ENCODE assay signal across 10 cellular contexts in genomic region chr10:72328829-72329204, GRCh38. TPM values are rescaled to one million over a fixed set of nuclear protein-coding genes. Genes with fewer than 3 reads are reported as not detected.
DNase-seq lines count a peak whose midpoint lies in the region; ATAC-seq and TF ChIP-seq lines count a peak whose summit lies in the region.
"Had no signal": no experiment of that assay in that cellular context is flagged by ENCODE, and none has a peak within 500 bp of the region (broad histone marks: within the 10 kb centered on the region; RNA-seq: fewer than 3 reads in every experiment).

No MANE protein-coding gene starts in this region.

- H2AFZ ChIP-seq in trophoblast cell (ENCODE audit: insufficient read depth, low read length, poor library complexity), result no peak overlapping the region

- no peak overlapping the region for H3K4ac ChIP-seq in trophoblast cell (ENCODE audit: low read depth, low read length)

- no peaks in the 10 kb centered on the region for H3K27me3 ChIP-seq in Panc1 (ENCODE audit: control insufficient read depth, insufficient read depth, low read length)
- H3K27me3 ChIP-seq in trophoblast cell (ENCODE audit: insufficient read depth, low read length), result no peaks in the 10 kb centered on the region

- POLR2A ChIA-PET in Panc1 (lab: Charles Lee), result interaction anchor here (0.6 kb wide), 1 partner anchor 91 kb away, joined by 3 read pairs; no protein-coding TSS in a partner anchor

- H3K4me3 ChIP-seq in Panc1 (ENCODE audit: low read depth in 2 of 2, low read length in 2 of 2) (no peak overlapping the region), trophoblast cell (ENCODE audit: low read depth, low read length) (no peak overlapping the region)

- peaks cover 23% of the 10 kb centered on the region for H3K79me1 ChIP-seq in trophoblast cell (ENCODE audit: low read length)

- no peaks in the 10 kb centered on the region for H3K9me3 Mint-ChIP-seq in dendritic cell treated with granulocyte-macrophage colony-stimulating factor and Interleukin-4, amounts not matched to agents 40 ng/mL and 50 ng/mL, for 4 days

- peak; percentile 43 for DNase-seq in GDM1 (lab: John Stamatoyannopoulos, UW)
- DNase-seq in Panc1 (ENCODE audit: low read depth, low spot score), result no peak
- no peak for DNase-seq in trophoblast cell
- no peak for DNase-seq in posterior vena cava (ENCODE audit: low spot score)
- no peak for DNase-seq in inferior parietal cortex (ENCODE audit: extremely low spot score)
- DNase-seq: central memory CD4-positive, alpha-beta T cell; NCI-H446 treated with DMSO at 0.1 percent for 48 hours had no signal

- H4K12ac ChIP-seq in trophoblast cell (ENCODE audit: low read depth, low read length), result no peak overlapping the region

- H2BK12ac ChIP-seq in trophoblast cell (ENCODE audit: low read length), result peak overlapping the region; percentile 17

- H3K9ac ChIP-seq in trophoblast cell (ENCODE audit: low read length), result no peak overlapping the region

- peak overlapping the region; percentile 41 for H4K91ac ChIP-seq in trophoblast cell (ENCODE audit: low read depth, low read length)

- no peak overlapping the region for H3K4me2 ChIP-seq in trophoblast cell (ENCODE audit: low read length)

- H2BK120ac ChIP-seq in trophoblast cell (ENCODE audit: insufficient read depth, low read length, poor library complexity), result no peak overlapping the region

- peak; percentile 13; the same call in 1 of the 2 replicates for ATAC-seq in Panc1
- ATAC-seq in HG02759 (IDR thresholded peaks at IDR 0.05; ENCODE audit: unreplicated experiment), result no peak
- no peak for ATAC-seq in GM21447 (IDR thresholded peaks at IDR 0.05; ENCODE audit: unreplicated experiment)

- in situ Hi-C loops in Panc1 (cut with HindIII; ENCODE audit: low pct_unique_long_range_greater_than_20kb, low sequenced_read_pairs), result no loop called here

- no peaks in the 10 kb centered on the region for H3K36me3 ChIP-seq in Panc1 (ENCODE audit: control insufficient read depth, insufficient read depth, low read length)
- H3K36me3 ChIP-seq in trophoblast cell (ENCODE audit: control insufficient read depth in 1 of 2, insufficient read depth in 2 of 2, low read length in 2 of 2), result peaks cover 4 to 6% of the 10 kb centered on the region in 2 experiments

- peaks cover 87% of the 10 kb centered on the region for H3K4me1 Mint-ChIP-seq in dendritic cell treated with granulocyte-macrophage colony-stimulating factor and Interleukin-4, amounts not matched to agents 40 ng/mL and 50 ng/mL, for 4 days (ENCODE audit: low read depth)

- no CpG with 5 or more reads among the region's 5 CpGs for WGBS in trophoblast cell (ENCODE audit: extremely low coverage, insufficient coverage, insufficient read length)

- H3K4me3 Mint-ChIP-seq in dendritic cell treated with granulocyte-macrophage colony-stimulating factor and Interleukin-4, amounts not matched to agents 40 ng/mL and 50 ng/mL, for 4 days, result no peak overlapping the region

- H3K23ac ChIP-seq in trophoblast cell (ENCODE audit: low read length), result no peak overlapping the region

- peaks cover 68% of the 10 kb centered on the region for H3K4me1 ChIP-seq in Panc1 (ENCODE audit: control insufficient read depth, insufficient read depth, low read length)
- H3K4me1 ChIP-seq in trophoblast cell (ENCODE audit: control insufficient read depth in 1 of 2, insufficient read depth in 2 of 2, low read length in 2 of 2), result peaks cover 23 to 33% of the 10 kb centered on the region in 2 experiments

- CTCF ChIA-PET in Panc1 (lab: Charles Lee), result interaction anchor here (0.6 to 1.7 kb wide), 6 partner anchors 55 to 432 kb away, joined by 3 to 8 read pairs (median 4); partner anchors contain the start of gene DDIT4

- H4K8ac ChIP-seq in trophoblast cell (ENCODE audit: low read depth, low read length), result no peak overlapping the region

- no peak overlapping the region for H2BK5ac ChIP-seq in trophoblast cell (ENCODE audit: low read depth, low read length, poor library complexity)

- H3K27ac ChIP-seq in Panc1 (ENCODE audit: low read length) (peak overlapping the region; percentile 89), trophoblast cell (ENCODE audit: low read depth, low read length) (no peak overlapping the region)

- H3K36me3 Mint-ChIP-seq in dendritic cell treated with granulocyte-macrophage colony-stimulating factor and Interleukin-4, amounts not matched to agents 40 ng/mL and 50 ng/mL, for 4 days (ENCODE audit: low read depth), result peaks cover 8% of the 10 kb centered on the region

- peak overlapping the region; percentile 89 for H3K27ac Mint-ChIP-seq in dendritic cell treated with granulocyte-macrophage colony-stimulating factor and Interleukin-4, amounts not matched to agents 40 ng/mL and 50 ng/mL, for 4 days

- TF ChIP-seq CTCF in Panc1 (IDR thresholded peaks at IDR 0.05), result no peak

- H3K27me3 Mint-ChIP-seq in dendritic cell treated with granulocyte-macrophage colony-stimulating factor and Interleukin-4, amounts not matched to agents 40 ng/mL and 50 ng/mL, for 4 days, result peaks cover 15% of the 10 kb centered on the region

- no peak overlapping the region for H3K14ac ChIP-seq in trophoblast cell (ENCODE audit: low read length)

- H3K18ac ChIP-seq in trophoblast cell (ENCODE audit: low read length), result no peak overlapping the region

- BruUV-seq in Panc1 (replicated peaks; lab: Mats Ljungman, UMichigan), result no TSS peak

- peaks cover 2% of the 10 kb centered on the region for H3K79me2 ChIP-seq in trophoblast cell (ENCODE audit: control insufficient read depth, insufficient read depth, low read length, poor library complexity)

- H2AK5ac ChIP-seq in trophoblast cell (ENCODE audit: low read length), result no peak overlapping the region

- intact Hi-C loops in Panc1 (cut with micrococcal nuclease; ENCODE audit: unreplicated experiment), result loop anchor here (2.0 kb wide), 1 partner anchor 52 kb away; no protein-coding TSS in a partner anchor
- intact Hi-C loops in dendritic cell treated with granulocyte-macrophage colony-stimulating factor and Interleukin-4, amounts not matched to agents 40 ng/mL and 50 ng/mL, for 4 days (cut with micrococcal nuclease), result no loop called here
- intact Hi-C loops in posterior vena cava (cut with DNase I), result loop anchor here in 1 of 2 donors (10.0 kb wide), 1 partner anchor 204 kb away; no protein-coding TSS in a partner anchor

- H3K9me3 ChIP-seq in Panc1 (ENCODE audit: control insufficient read depth, insufficient read depth, low read depth, low read length), result no peaks in the 10 kb centered on the region
- H3K9me3 ChIP-seq in trophoblast cell (ENCODE audit: insufficient read depth, low read depth, low read length), result no peaks in the 10 kb centered on the region

RNA-seq across cellular contexts. Expression of gene DNAJB12, which starts 25.9 kb away (rescaled TPM):
- total RNA-seq in Panc1 (2021; ENCODE audit: unreplicated experiment) (51.0 TPM), posterior vena cava (10 to 100 TPM; 25.3 to 26.4 TPM)
- polyA plus RNA-seq in Panc1 (2012; ENCODE audit: insufficient read length), result 46.8 TPM
- 17.3 and 17.4 TPM in 2 replicates for polyA plus RNA-seq in trophoblast cell (2013)

RNA-seq across cellular contexts. Expression of gene DDIT4, which starts 55.1 kb away (rescaled TPM):
- total RNA-seq in Panc1 (2021; ENCODE audit: unreplicated experiment) (157 TPM), posterior vena cava (100 to 1,000 TPM; 208 to 244 TPM)
- 344 TPM for polyA plus RNA-seq in Panc1 (2012; ENCODE audit: insufficient read length)
- polyA plus RNA-seq in trophoblast cell (2013), result 175 and 178 TPM in 2 replicates
